In the genomic region with DNA sequence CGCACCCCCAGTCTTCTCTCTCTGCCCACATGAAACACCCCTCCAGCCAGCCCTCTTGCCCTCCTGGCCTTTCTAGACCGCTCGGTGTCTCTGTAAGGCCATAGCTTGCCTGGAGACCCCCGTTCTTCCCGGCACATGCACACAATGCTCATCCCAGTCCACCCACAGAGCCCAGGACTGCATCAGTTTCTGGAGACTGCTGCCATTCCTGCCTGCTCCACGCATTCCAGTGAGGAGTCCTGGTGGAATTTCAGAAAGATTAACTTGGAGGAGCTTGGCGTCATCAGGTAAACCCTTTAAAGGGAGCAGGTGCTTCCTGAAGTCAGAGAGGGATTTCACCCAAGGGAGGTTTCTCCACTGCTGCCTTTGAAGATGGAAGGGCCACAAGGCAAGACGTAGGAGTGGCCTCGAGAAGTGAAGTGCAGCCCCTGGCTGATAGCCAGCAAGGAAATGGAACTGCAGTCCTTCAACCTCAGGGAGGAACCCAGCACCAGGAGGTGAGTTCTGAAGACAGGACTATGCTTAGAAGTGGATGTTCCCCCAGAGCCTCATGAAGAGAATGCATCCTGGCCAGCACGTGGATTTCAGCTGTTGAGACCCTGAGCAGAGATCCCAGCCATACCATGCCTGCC, we compare ENCODE assay signal across 21 cellular contexts. TPM values are rescaled to one million over a fixed set of nuclear protein-coding genes. Genes with fewer than 3 reads are reported as not detected.
A peak's percentile ranks its signal among the peaks of the same experiment; 100 is the strongest.
DNase-seq lines count a peak whose midpoint lies in the region; ATAC-seq, FAIRE-seq and TF ChIP-seq lines count a peak whose summit lies in the region.
"Had no signal": no experiment of that assay in that cellular context is flagged by ENCODE, and none has a peak within 500 bp of the region (broad histone marks: within the 10 kb centered on the region; RNA-seq: fewer than 3 reads in every experiment).

No MANE protein-coding gene starts in this region.

- H3K9ac ChIP-seq in Loucy (ENCODE audit: low read depth, low read length, poor library complexity, severe bottlenecking) = peak overlapping the region; percentile 54
- H3K9ac ChIP-seq in keratinocyte (ENCODE audit: control insufficient read depth, extremely low read depth, insufficient read depth, low read length) = no peak overlapping the region
- H3K9ac ChIP-seq: SK-N-SH had no signal

- H3K27ac ChIP-seq in keratinocyte (ENCODE audit: control insufficient read depth, insufficient read depth, low read length) (no peak overlapping the region), transverse colon (no peak overlapping the region)
- H3K27ac ChIP-seq: A549, C4-2B, heart left ventricle, suprapubic skin had no signal

- peak; percentile 5 for FAIRE-seq in keratinocyte (lab: Jason Lieb, UNC)
- FAIRE-seq: A549 had no signal

- TF ChIP-seq POLR2A in transverse colon (IDR thresholded peaks at IDR 0.05) = no peak

- no peaks in the 10 kb centered on the region for H3K9me2 ChIP-seq in Loucy (replicated peaks; ENCODE audit: low read depth, low read length)
- H3K9me2 ChIP-seq: SK-N-SH had no signal

- no peaks in the 10 kb centered on the region for H3K79me2 ChIP-seq in Loucy (ENCODE audit: insufficient read depth, low read length)
- no peaks in the 10 kb centered on the region for H3K79me2 ChIP-seq in keratinocyte (ENCODE audit: control insufficient read depth, insufficient read depth, low read length)

- H2AFZ ChIP-seq in Loucy (ENCODE audit: low read length) (peak overlapping the region; percentile 72; the same call in 1 of the 2 replicates), keratinocyte (ENCODE audit: control insufficient read depth, low read length) (no peak overlapping the region)

- dilution Hi-C loops in keratinocyte (cut with MboI; ENCODE audit: extremely low pct_ligation_motif_present, low sequenced_read_pairs) = no loop called here

- H3K4me3 ChIP-seq in Loucy (ENCODE audit: low read length, poor library complexity, severe bottlenecking) (peak overlapping the region; percentile 19), keratinocyte (ENCODE audit: control insufficient read depth in 2 of 3, extremely low read depth in 1 of 3, insufficient read depth in 2 of 3, low read depth in 1 of 3, low read length in 3 of 3) (no peak overlapping the region), transverse colon (no peak overlapping the region)
- H3K4me3 ChIP-seq: A549, heart left ventricle, suprapubic skin had no signal

- 0 out of 2 replicates have a peak, but pooled peaks cover 3% of the 10 kb centered on the region for H3F3A ChIP-seq in Loucy (ENCODE audit: low read depth)

- H3K4me1 ChIP-seq in Loucy (ENCODE audit: insufficient read depth, low read length, poor library complexity, severe bottlenecking) = peaks cover 33% of the 10 kb centered on the region
- no peaks in the 10 kb centered on the region for H3K4me1 ChIP-seq in keratinocyte (ENCODE audit: control insufficient read depth, extremely low read depth, insufficient read depth, low read length)
- no peaks in the 10 kb centered on the region for H3K4me1 ChIP-seq in transverse colon
- H3K4me1 ChIP-seq: A549, suprapubic skin had no signal

- 61% methylated on average over 10 of the region's 10 CpGs; no CpG with 5 or more reads in 1 of the 2 donors for WGBS in transverse colon (ENCODE audit: low coverage in 1 of 2), 2 donors

- DNase-seq in SHP77 (lab: John Stamatoyannopoulos, UW) = peak; percentile 41 to 57
- DNase-seq in SHP77 treated with DMSO at 0.1 percent for 48 hours (lab: John Stamatoyannopoulos, UW) = no peak
- no peak for DNase-seq in keratinocyte (ENCODE audit: low read depth, low spot score)
- peak; percentile 22 for DNase-seq in transverse colon
- DNase-seq in cerebellar nuclear complex (lab: John Stamatoyannopoulos, UW) = no peak
- no peak for DNase-seq in Right ventricle myocardium inferior (ENCODE audit: missing footprints)
- DNase-seq: activated naive CD4-positive, alpha-beta T cell treated with Interleukin-2 at 50 U/mL for 16 hours; activated T-cell treated with anti-CD3 and anti-CD28 coated beads, Interleukin-2, amount 50 U/mL, for 1 hour; caudate nucleus; DND-41; effector memory CD4-positive, alpha-beta T cell; heart left ventricle; mammary epithelial cell; NCI-H526; SK-N-SH; stimulated activated CD4-positive, alpha-beta T cell treated with anti-CD3 and anti-CD28 coated beads, Interleukin-4, amount 100 ng/mL, for 24 hours had no signal

- H3K27me3 ChIP-seq in Loucy (ENCODE audit: insufficient read depth, low read length, poor library complexity, severe bottlenecking) (no peaks in the 10 kb centered on the region), keratinocyte (ENCODE audit: control insufficient read depth, extremely low read depth, insufficient read depth, low read length) (no peaks in the 10 kb centered on the region), transverse colon (no peaks in the 10 kb centered on the region)
- H3K27me3 ChIP-seq: heart left ventricle, suprapubic skin had no signal

- in situ Hi-C loops in transverse colon (cut with MboI; ENCODE audit: low pct_ligation_motif_present in 1 of 4, low pct_unique_long_range_greater_than_20kb in 1 of 4, low sequenced_read_pairs in 3 of 4) = no loop called here

- peak overlapping the region; percentile 53 for H3K4me2 ChIP-seq in Loucy (ENCODE audit: low read depth, low read length, poor library complexity, severe bottlenecking)
- no peak overlapping the region for H3K4me2 ChIP-seq in keratinocyte (ENCODE audit: control insufficient read depth, extremely low read depth, insufficient read depth, low read depth, low read length)
- H3K4me2 ChIP-seq: A549, SK-N-SH had no signal

- intact Hi-C loops in transverse colon (cut with DNase I; ENCODE audit: low total_unique reads) (no loop called here), Right ventricle myocardium inferior (cut with DNase I) (no loop called here)

- no peaks in the 10 kb centered on the region for H3K9me3 ChIP-seq in Loucy (ENCODE audit: insufficient read depth, low read depth, low read length)
- H3K9me3 ChIP-seq in keratinocyte (ENCODE audit: control insufficient read depth, low read depth, low read length) = no peaks in the 10 kb centered on the region
- no peaks in the 10 kb centered on the region for H3K9me3 ChIP-seq in transverse colon
- H3K9me3 ChIP-seq: A549, heart left ventricle, SK-N-SH, suprapubic skin had no signal

- TF ChIP-seq EP300 in transverse colon (IDR thresholded peaks at IDR 0.05; ENCODE audit: low read depth) = no peak

- no peaks in the 10 kb centered on the region for H3K9me1 ChIP-seq in keratinocyte (ENCODE audit: control insufficient read depth, extremely low read depth, insufficient read depth, low read length)

- no peak for TF ChIP-seq CTCF in Loucy (conservative IDR thresholded peaks at IDR 0.05; ENCODE audit: low read length)
- TF ChIP-seq CTCF in keratinocyte (optimal IDR thresholded peaks at IDR 0.05 in 1 of 3, IDR thresholded peaks at IDR 0.05 in 1 of 3, conservative IDR thresholded peaks at IDR 0.05 in 1 of 3; ENCODE audit: extremely low read depth in 1 of 3, insufficient read depth in 2 of 3, low read length in 3 of 3) = no peak
- no peak for TF ChIP-seq CTCF in transverse colon (IDR thresholded peaks at IDR 0.05)

- peaks cover 3% of the 10 kb centered on the region; the same call in 1 of the 2 replicates for H3K36me3 ChIP-seq in Loucy (ENCODE audit: insufficient read depth, low read length)
- peaks cover 0 to 2% of the 10 kb centered on the region in 2 experiments for H3K36me3 ChIP-seq in keratinocyte (ENCODE audit: control insufficient read depth in 2 of 2, extremely low read depth in 1 of 2, insufficient read depth in 2 of 2, low read length in 2 of 2)
- no peaks in the 10 kb centered on the region for H3K36me3 ChIP-seq in transverse colon

- H4K20me1 ChIP-seq in Loucy (ENCODE audit: insufficient read depth, low read length, poor library complexity, severe bottlenecking) (no peaks in the 10 kb centered on the region), keratinocyte (ENCODE audit: control insufficient read depth, extremely low read depth, insufficient read depth, low read length) (no peaks in the 10 kb centered on the region)

- ATAC-seq in HG03175 (IDR thresholded peaks at IDR 0.05; ENCODE audit: unreplicated experiment) (no peak), Right ventricle myocardium inferior (no peak)
- ATAC-seq: A549, heart left ventricle had no signal

RNA-seq across cellular contexts. Expression of gene SLC41A3, which starts 19.2 kb away (rescaled TPM):
- polyA plus RNA-seq in keratinocyte = 30.2 to 39.8 TPM (median 39.5 TPM) in 3 replicates
- 26.1 TPM for polyA plus RNA-seq in keratinocyte (2011; ENCODE audit: low read depth)
- 30.1 and 31.9 TPM in 2 replicates for polyA plus RNA-seq in keratinocyte (2011; cell fraction: cytosol; rRNA removed)
- 50.1 and 50.9 TPM in 2 replicates for polyA plus RNA-seq in keratinocyte (2011; cell fraction: nucleus; rRNA removed)
- 24.9 and 26.0 TPM in 2 replicates for polyA plus RNA-seq in keratinocyte (2012; ENCODE audit: low replicate concordance)
- 32.3 to 49.1 TPM (median 48.1 TPM) in 3 replicates for polyA minus RNA-seq in keratinocyte
- 38.0 TPM for polyA minus RNA-seq in keratinocyte (2011; cell fraction: cytosol; rRNA and poly(A)+ RNA removed)
- polyA minus RNA-seq in keratinocyte (2011; cell fraction: nucleus; rRNA and poly(A)+ RNA removed) = 36.6 and 36.8 TPM in 2 replicates
- total RNA-seq in transverse colon = 10 to 100 TPM; 22.7 to 41.5 (median 29.1) TPM
- 36.2 TPM for total RNA-seq in Right ventricle myocardium inferior

Comparison
In these comparisons a context has a peak if more than half of its experiments do, and no peak if none do; other contexts are left out.
1. DNase-seq: peak in SHP77 (2 of 2) and transverse colon (single experiment); none in SHP77 treated with DMSO at 0.1 percent for 48 hours (single experiment), keratinocyte (single experiment), cerebellar nuclear complex (0 of 2) and Right ventricle myocardium inferior (single experiment).